8 cellular contexts compared by ENCODE assay signal in genomic region chr10:59362184-59362966, GRCh38. TPM values are rescaled to one million over a fixed set of nuclear protein-coding genes. Genes with fewer than 3 reads are reported as not detected.
DNase-seq lines count a peak whose midpoint lies in the region; ATAC-seq and TF ChIP-seq lines count a peak whose summit lies in the region.

TSS of gene FAM13C (minus strand) at chr10:59362549. CDS start at chr10:59362460, 89 bp downstream.

- H3K9me3 ChIP-seq in right cardiac atrium (ENCODE audit: control insufficient read depth, low read length) = no peaks in the 10 kb centered on the region
- no peaks in the 10 kb centered on the region for H3K9me3 ChIP-seq in OCI-LY7 (ENCODE audit: low read length)

- no peak within 1 kb of the TSS for H2AFZ ChIP-seq in OCI-LY7 (ENCODE audit: low read length)

- no peaks in the 10 kb centered on the region for H3K79me2 ChIP-seq in OCI-LY7 (ENCODE audit: insufficient read depth, low read depth, low read length)

- H3K4me3 ChIP-seq in right cardiac atrium (ENCODE audit: low read length) (peak within 1 kb of the TSS; percentile 49), OCI-LY7 (ENCODE audit: low read depth, low read length, poor library complexity, severe bottlenecking) (no peak within 1 kb of the TSS)

- no TSS peak for BruUV-seq in OCI-LY7 (replicated peaks; lab: Mats Ljungman, UMichigan)

- no peak within 1 kb of the TSS for H3K4me2 ChIP-seq in OCI-LY7 (ENCODE audit: low read length)

- H3K27me3 ChIP-seq in right cardiac atrium (ENCODE audit: control insufficient read depth, insufficient read depth) = no peaks in the 10 kb centered on the region

- H3K9me2 ChIP-seq in OCI-LY7 (ENCODE audit: insufficient read depth, low read length) = no peaks in the 10 kb centered on the region

- no peaks in the 10 kb centered on the region for H4K20me1 ChIP-seq in OCI-LY7 (ENCODE audit: insufficient read depth, low read length)

- no peak for TF ChIP-seq CTCF in C4-2B (conservative IDR thresholded peaks at IDR 0.05)
- TF ChIP-seq CTCF in OCI-LY7 (conservative IDR thresholded peaks at IDR 0.05; ENCODE audit: low read length) = no peak

- peak; percentile 55 for DNase-seq in H4 (ENCODE audit: low spot score)
- peak; percentile 18 to 65 for DNase-seq in NCI-H446 (lab: John Stamatoyannopoulos, UW)
- DNase-seq in anterior cingulate cortex (lab: John Stamatoyannopoulos, UW) = peak in 57 of 58 donors; percentile 18 to 86 (median 70)
- peak; percentile 69 to 84 (median 82) for DNase-seq in right cardiac atrium
- DNase-seq in posterior vena cava (ENCODE audit: low spot score) = peak; percentile 86
- DNase-seq in activated effector memory CD4-positive, alpha-beta T cell treated with Interleukin-2 at 50 U/mL for 16 hours = no peak
- no peak for DNase-seq in OCI-LY7 (ENCODE audit: low spot score)

- intact Hi-C loops in right cardiac atrium (cut with DNase I) (no loop called here), posterior vena cava (cut with DNase I) (no loop called here), OCI-LY7 (cut with micrococcal nuclease; ENCODE audit: unreplicated experiment) (no loop called here)

- H3K27ac ChIP-seq in C4-2B (peak within 1 kb of the TSS; percentile 64), right cardiac atrium (ENCODE audit: low read length) (peak within 1 kb of the TSS; percentile 74), OCI-LY7 (ENCODE audit: low read depth, low read length, poor library complexity, severe bottlenecking) (no peak within 1 kb of the TSS)

- CTCF ChIA-PET in OCI-LY7 (lab: Charles Lee; ENCODE audit: unreplicated experiment) = no interaction called here

- 2% methylated on average over 42 of the region's 42 CpGs for WGBS in right cardiac atrium

- ATAC-seq in right cardiac atrium = peak; percentile 87 to 89

- POLR2A ChIA-PET in OCI-LY7 (lab: Charles Lee) = no interaction called here

- peaks cover 3% of the 10 kb centered on the region for H3K4me1 ChIP-seq in right cardiac atrium (ENCODE audit: control insufficient read depth, insufficient read depth, low read length)
- no peaks in the 10 kb centered on the region for H3K4me1 ChIP-seq in OCI-LY7 (ENCODE audit: insufficient read depth, low read length, poor library complexity, severe bottlenecking)

- no peaks in the 10 kb centered on the region for H3K36me3 ChIP-seq in OCI-LY7 (ENCODE audit: insufficient read depth, low read length)

RNA-seq across cellular contexts. Expression of gene FAM13C, which starts in this region (rescaled TPM):
- 3.9 and 8.1 TPM in 2 replicates for total RNA-seq in H4 (2014; rRNA removed; shearing (Covaris generic))
- total RNA-seq in right cardiac atrium (1 to 10 TPM; 3.2 to 6.8 (median 5.9) TPM), posterior vena cava (10 to 100 TPM in 1 of 2 donors, 1 to 10 TPM in 1; 7.3 to 18.7 TPM), OCI-LY7 (2022) (not detected in 2 replicates)
- polyA plus RNA-seq in right cardiac atrium = 3.4 TPM
- not detected in 2 replicates for total RNA-seq in OCI-LY7 (2014; rRNA removed; shearing (Covaris generic))

Comparison
In these comparisons a context has a peak if more than half of its experiments do, and no peak if none do; other contexts are left out.
1. DNase-seq: peak in H4 (single experiment), NCI-H446 (2 of 2), anterior cingulate cortex (57 of 58), right cardiac atrium (3 of 3) and posterior vena cava (single experiment); none in activated effector memory CD4-positive, alpha-beta T cell treated with Interleukin-2 at 50 U/mL for 16 hours (single experiment) and OCI-LY7 (single experiment).